In genomic region chr2:3034396-3034795, GRCh38 we compare ENCODE assay signal across 30 cellular contexts.
"Had no signal": no experiment of that assay in that cellular context is flagged by ENCODE, and none has a peak within 500 bp of the region (broad histone marks: within the 10 kb centered on the region; RNA-seq: fewer than 3 reads in every experiment).

No MANE protein-coding gene starts in this region.

- H3K36me3 Mint-ChIP-seq: activated CD8-positive, alpha-beta memory T cell treated with anti-CD3 and anti-CD28 coated beads, Interleukin-2, amount 10 ng/mL, durations not matched to agents 7 days and 5 days; stimulated activated naive B cell treated with anti-CD40 and anti-IgM and Interleukin-4, amounts not matched to agents 10 μg/mL and 1 μg/mL and 100 μg/mL, for 72 hours had no signal

- H3K4me3 Mint-ChIP-seq: activated CD4-positive, alpha-beta T cell treated with anti-CD3 and anti-CD28 coated beads for 36 hours; activated CD8-positive, alpha-beta memory T cell treated with anti-CD3 and anti-CD28 coated beads, Interleukin-2, amount 10 ng/mL, durations not matched to agents 7 days and 5 days; activated CD8-positive, alpha-beta T cell treated with anti-CD3 and anti-CD28 coated beads, Interleukin-2, amount 10 ng/mL, durations not matched to agents 7 days and 5 days; activated naive CD4-positive, alpha-beta T cell treated with anti-CD3 and anti-CD28 coated beads, Interleukin-2, amount 50 U/mL, for 24 hours; activated naive CD8-positive, alpha-beta T cell treated with anti-CD3 and anti-CD28 coated beads, Interleukin-2, amount 50 U/mL, for 24 hours; central memory CD8-positive, alpha-beta T cell; naive thymus-derived CD8-positive, alpha-beta T cell; neural crest cell; stimulated activated naive B cell treated with anti-CD40 and anti-IgM and Interleukin-4, amounts not matched to agents 10 μg/mL and 1 μg/mL and 100 μg/mL, for 72 hours had no signal

- H3K9me3 Mint-ChIP-seq: activated T-helper 2 cell treated with anti-CD3 and anti-CD28 coated beads, Interferon-gamma antibody, Interleukin-2, Interleukin-4, amounts not matched to agents 10 μg/mL and 5 μg/mL and 100 μg/mL, durations not matched to agents 14 hours and 24 hours and 36 hours; central memory CD8-positive, alpha-beta T cell; neural crest cell had no signal

- H3K27me3 ChIP-seq: breast epithelium, right atrium auricular region, stomach, thyroid gland, upper lobe of left lung had no signal

- H3K27ac Mint-ChIP-seq: activated CD4-positive, alpha-beta T cell treated with anti-CD3 and anti-CD28 coated beads for 36 hours; activated CD8-positive, alpha-beta memory T cell treated with anti-CD3 and anti-CD28 coated beads, Interleukin-2, amount 10 ng/mL, durations not matched to agents 7 days and 5 days; activated CD8-positive, alpha-beta T cell treated with anti-CD3 and anti-CD28 coated beads, Interleukin-2, amount 10 ng/mL, durations not matched to agents 7 days and 5 days; activated naive CD4-positive, alpha-beta T cell treated with anti-CD3 and anti-CD28 coated beads, Interleukin-2, amount 50 U/mL, for 24 hours; activated naive CD8-positive, alpha-beta T cell treated with anti-CD3 and anti-CD28 coated beads, Interleukin-2, amount 50 U/mL, for 24 hours; activated T-helper 2 cell treated with anti-CD3 and anti-CD28 coated beads, Interferon-gamma antibody, Interleukin-2, Interleukin-4, amounts not matched to agents 10 μg/mL and 5 μg/mL and 100 μg/mL, durations not matched to agents 14 hours and 24 hours and 36 hours had no signal

- DNase-seq: activated CD4-positive, alpha-beta T cell treated with anti-CD3 and anti-CD28 coated beads for 36 hours; activated CD4-positive, CD25-positive, alpha-beta regulatory T cell; activated CD8-positive, alpha-beta memory T cell treated with anti-CD3 and anti-CD28 coated beads, Interleukin-2, amount 10 ng/mL, durations not matched to agents 7 days and 5 days; activated CD8-positive, alpha-beta T cell treated with anti-CD3 and anti-CD28 coated beads, Interleukin-2, amount 10 ng/mL, durations not matched to agents 7 days and 5 days; activated naive CD8-positive, alpha-beta T cell treated with anti-CD3 and anti-CD28 coated beads, Interleukin-2, amount 50 U/mL, for 24 hours; activated T-cell treated with anti-CD3 and anti-CD28 coated beads, Interleukin-2, amount 50 U/mL, for 48 hours; amygdala; dermis blood vessel endothelial cell; effector CD4-positive, alpha-beta T cell; glutamatergic neuron; left colon; midbrain; naive thymus-derived CD8-positive, alpha-beta T cell; nucleus accumbens; stimulated activated CD4-positive, alpha-beta T cell treated with anti-CD3 and anti-CD28 coated beads, Interleukin-1b, Interleukin-23, amount 100 ng/mL, for 48 hours; stimulated activated CD4-positive, alpha-beta T cell treated with anti-CD3 and anti-CD28 coated beads, Interleukin-4, amount 100 ng/mL, for 4 hours; stimulated activated CD8-positive, alpha-beta memory T cell treated with anti-CD3 and anti-CD28 coated beads, Interleukin-4, amount 100 ng/mL, for 48 hours; stimulated activated naive B cell treated with anti-CD40 and anti-IgM and Interleukin-4, amounts not matched to agents 10 μg/mL and 1 μg/mL and 100 μg/mL, for 72 hours; stomach; thyroid gland had no signal

- H3K27ac ChIP-seq: breast epithelium, epithelial cell of prostate, parathyroid adenoma, right atrium auricular region, stomach, thyroid gland, upper lobe of left lung had no signal

- H3K36me3 ChIP-seq: breast epithelium, right atrium auricular region, stomach, thyroid gland, upper lobe of left lung had no signal

- H3K4me1 ChIP-seq: breast epithelium, parathyroid adenoma, right atrium auricular region, stomach, thyroid gland, upper lobe of left lung had no signal

- H3K4me1 Mint-ChIP-seq: activated CD4-positive, alpha-beta T cell treated with anti-CD3 and anti-CD28 coated beads for 36 hours; activated CD8-positive, alpha-beta memory T cell treated with anti-CD3 and anti-CD28 coated beads, Interleukin-2, amount 10 ng/mL, durations not matched to agents 7 days and 5 days; activated naive CD4-positive, alpha-beta T cell treated with anti-CD3 and anti-CD28 coated beads, Interleukin-2, amount 50 U/mL, for 24 hours; activated naive CD8-positive, alpha-beta T cell treated with anti-CD3 and anti-CD28 coated beads, Interleukin-2, amount 50 U/mL, for 24 hours; central memory CD8-positive, alpha-beta T cell; neural crest cell had no signal

- H3K9me3 ChIP-seq: breast epithelium, right atrium auricular region, thyroid gland, upper lobe of left lung had no signal

- H3K4me3 ChIP-seq: breast epithelium, right atrium auricular region, smooth muscle cell, stomach, thyroid gland, upper lobe of left lung had no signal

- H3K27me3 Mint-ChIP-seq: activated CD8-positive, alpha-beta memory T cell treated with anti-CD3 and anti-CD28 coated beads, Interleukin-2, amount 10 ng/mL, durations not matched to agents 7 days and 5 days; activated naive CD4-positive, alpha-beta T cell treated with anti-CD3 and anti-CD28 coated beads, Interleukin-2, amount 50 U/mL, for 24 hours had no signal

- H3K9ac ChIP-seq: parathyroid adenoma had no signal

- ATAC-seq: activated CD4-positive, alpha-beta T cell treated with anti-CD3 and anti-CD28 coated beads for 36 hours; activated CD8-positive, alpha-beta memory T cell treated with anti-CD3 and anti-CD28 coated beads, Interleukin-2, amount 10 ng/mL, durations not matched to agents 7 days and 5 days; activated CD8-positive, alpha-beta T cell treated with anti-CD3 and anti-CD28 coated beads, Interleukin-2, amount 10 ng/mL, durations not matched to agents 7 days and 5 days; left colon; naive thymus-derived CD8-positive, alpha-beta T cell had no signal
